Comparison of ENCODE assay signal across 15 cellular contexts in genomic region chr10:15726042-15726441, GRCh38. TPM values are rescaled to one million over a fixed set of nuclear protein-coding genes. Genes with fewer than 3 reads are reported as not detected.
A peak's percentile ranks its signal among the peaks of the same experiment; 100 is the strongest.
DNase-seq lines count a peak whose midpoint lies in the region; ATAC-seq and TF ChIP-seq lines count a peak whose summit lies in the region.
"Had no signal": no experiment of that assay in that cellular context is flagged by ENCODE, and none has a peak within 500 bp of the region (broad histone marks: within the 10 kb centered on the region; RNA-seq: fewer than 3 reads in every experiment).

No MANE protein-coding gene starts in this region.

- peak; percentile 54 for TF ChIP-seq CTCF in C4-2B (conservative IDR thresholded peaks at IDR 0.05)
- 0 out of 2 replicates have a peak, but pooled peaks have one; percentile 23 for TF ChIP-seq CTCF in Loucy (conservative IDR thresholded peaks at IDR 0.05; ENCODE audit: low read length)
- TF ChIP-seq CTCF in ascending aorta (IDR thresholded peaks at IDR 0.05): no peak
- no peak for TF ChIP-seq CTCF in neural cell (IDR thresholded peaks at IDR 0.05; ENCODE audit: poor library complexity, severe bottlenecking)

- no peak overlapping the region for H3K4me3 Mint-ChIP-seq in activated CD4-positive, alpha-beta T cell treated with anti-CD3 and anti-CD28 coated beads, Interleukin-2, amount 10 ng/mL, durations not matched to agents 24 days and 14 days
- H3K4me3 Mint-ChIP-seq: CD8-positive, alpha-beta memory T cell; GM23338; H9 had no signal

- H3K27ac ChIP-seq in C4-2B (no peak overlapping the region), ascending aorta (peak overlapping the region; percentile 91 to 95), neural cell (ENCODE audit: low read length) (no peak overlapping the region)
- H3K27ac ChIP-seq: A549, HL-60 had no signal

- H3K27me3 Mint-ChIP-seq in activated CD4-positive, alpha-beta T cell treated with anti-CD3 and anti-CD28 coated beads, Interleukin-2, amount 10 ng/mL, durations not matched to agents 24 days and 14 days: peaks cover 18% of the 10 kb centered on the region

- DNase-seq in ascending aorta (ENCODE audit: low spot score in 2 of 2) (no peak), islet precursor cell (no peak), NCI-H1092 treated with DMSO at 0.1 percent for 48 hours (lab: John Stamatoyannopoulos, UW) (no peak)
- DNase-seq in activated CD4-positive, alpha-beta T cell treated with anti-CD3 and anti-CD28 coated beads, Interleukin-2, amount 10 ng/mL, durations not matched to agents 24 days and 14 days: no peak
- DNase-seq: CD8-positive, alpha-beta memory T cell; H9 had no signal

- no peak overlapping the region for H3K27ac Mint-ChIP-seq in activated CD4-positive, alpha-beta T cell treated with anti-CD3 and anti-CD28 coated beads, Interleukin-2, amount 10 ng/mL, durations not matched to agents 24 days and 14 days
- H3K27ac Mint-ChIP-seq: CD8-positive, alpha-beta memory T cell; GM23338; H9 had no signal

- H3K9ac ChIP-seq in Loucy (ENCODE audit: low read depth, low read length, poor library complexity, severe bottlenecking): no peak overlapping the region
- no peak overlapping the region for H3K9ac ChIP-seq in neural cell (ENCODE audit: low read length)

- H3K9me2 ChIP-seq in Loucy (replicated peaks; ENCODE audit: low read depth, low read length) (no peaks in the 10 kb centered on the region), neural cell (ENCODE audit: insufficient read depth, low read length) (no peaks in the 10 kb centered on the region)

- H2AFZ ChIP-seq in Loucy (ENCODE audit: low read length) (no peak overlapping the region), neural cell (ENCODE audit: low read depth, low read length) (no peak overlapping the region)
- H2AFZ ChIP-seq: GM23338 had no signal

- H3K36me3 ChIP-seq in Loucy (ENCODE audit: insufficient read depth, low read length) (no peaks in the 10 kb centered on the region), ascending aorta (no peaks in the 10 kb centered on the region), neural cell (ENCODE audit: insufficient read depth, low read length) (no peaks in the 10 kb centered on the region)

- H3K27me3 ChIP-seq in Loucy (ENCODE audit: insufficient read depth, low read length, poor library complexity, severe bottlenecking): no peaks in the 10 kb centered on the region
- no peaks in the 10 kb centered on the region for H3K27me3 ChIP-seq in ascending aorta
- H3K27me3 ChIP-seq in neural cell (ENCODE audit: insufficient read depth, low read depth, low read length): peaks cover 1% of the 10 kb centered on the region

- H3F3A ChIP-seq in Loucy (ENCODE audit: low read depth) (no peaks in the 10 kb centered on the region), neural cell (ENCODE audit: insufficient read depth, low read length, poor library complexity, severe bottlenecking) (no peaks in the 10 kb centered on the region)

- ATAC-seq in HG03135 (IDR thresholded peaks at IDR 0.05; ENCODE audit: unreplicated experiment): no peak

- H4K20me1 ChIP-seq in Loucy (ENCODE audit: insufficient read depth, low read length, poor library complexity, severe bottlenecking): no peaks in the 10 kb centered on the region
- no peaks in the 10 kb centered on the region for H4K20me1 ChIP-seq in neural cell (ENCODE audit: insufficient read depth)

- H3K9me3 Mint-ChIP-seq in activated CD4-positive, alpha-beta T cell treated with anti-CD3 and anti-CD28 coated beads, Interleukin-2, amount 10 ng/mL, durations not matched to agents 24 days and 14 days: no peaks in the 10 kb centered on the region
- H3K9me3 Mint-ChIP-seq: GM23338, H9 had no signal

- H3K4me1 ChIP-seq in Loucy (ENCODE audit: insufficient read depth, low read length, poor library complexity, severe bottlenecking) (no peaks in the 10 kb centered on the region), ascending aorta (peaks cover 7 to 35% of the 10 kb centered on the region in 2 donors)
- H3K4me1 ChIP-seq: A549, Caco-2 had no signal

- no peak overlapping the region for H3K4me3 ChIP-seq in Loucy (ENCODE audit: low read length, poor library complexity, severe bottlenecking)
- H3K4me3 ChIP-seq in ascending aorta: no peak overlapping the region
- H3K4me3 ChIP-seq in neural cell (ENCODE audit: low read length): no peak overlapping the region
- H3K4me3 ChIP-seq: A549, GM12878, GM23338 had no signal

- TF ChIP-seq RAD21 in neural cell (conservative IDR thresholded peaks at IDR 0.05): no peak

- TF ChIP-seq EP300 in neural cell (conservative IDR thresholded peaks at IDR 0.05; ENCODE audit: poor library complexity, severe bottlenecking): no peak

- H3K9me3 ChIP-seq in Loucy (ENCODE audit: insufficient read depth, low read depth, low read length) (no peaks in the 10 kb centered on the region), ascending aorta (peaks cover 0 to 7% of the 10 kb centered on the region in 2 donors), neural cell (ENCODE audit: low read length) (no peaks in the 10 kb centered on the region)
- H3K9me3 ChIP-seq: A549, Caco-2 had no signal

- H3K4me2 ChIP-seq in Loucy (ENCODE audit: low read depth, low read length, poor library complexity, severe bottlenecking) (no peak overlapping the region), neural cell (ENCODE audit: low read length) (no peak overlapping the region)
- H3K4me2 ChIP-seq: A549, GM23338 had no signal

- intact Hi-C loops in ascending aorta (cut with DNase I): no loop called here
- intact Hi-C loops in activated CD4-positive, alpha-beta T cell treated with anti-CD3 and anti-CD28 coated beads, Interleukin-2, amount 10 ng/mL, durations not matched to agents 24 days and 14 days (cut with micrococcal nuclease): loop anchor here (5.0 kb wide), 1 partner anchor 294 kb away; no protein-coding TSS in a partner anchor

- H3K4me1 Mint-ChIP-seq in activated CD4-positive, alpha-beta T cell treated with anti-CD3 and anti-CD28 coated beads, Interleukin-2, amount 10 ng/mL, durations not matched to agents 24 days and 14 days: no peaks in the 10 kb centered on the region
- H3K4me1 Mint-ChIP-seq: CD8-positive, alpha-beta memory T cell had no signal

- H3K36me3 Mint-ChIP-seq in activated CD4-positive, alpha-beta T cell treated with anti-CD3 and anti-CD28 coated beads, Interleukin-2, amount 10 ng/mL, durations not matched to agents 24 days and 14 days (ENCODE audit: low read depth): no peaks in the 10 kb centered on the region
- H3K36me3 Mint-ChIP-seq: CD8-positive, alpha-beta memory T cell had no signal

- H3K79me2 ChIP-seq in Loucy (ENCODE audit: insufficient read depth, low read length): no peaks in the 10 kb centered on the region
- H3K79me2 ChIP-seq in neural cell (replicated peaks; ENCODE audit: insufficient read depth, low read length): no peaks in the 10 kb centered on the region

TF ChIP-seq in neural cell, 6 proteins besides CTCF, POLR2A, EP300 and RAD21:
- peak; percentile 6 for TF ChIP-seq SMC3 (conservative IDR thresholded peaks at IDR 0.05; ENCODE audit: poor library complexity)
- TF ChIP-seq EZH2 (IDR thresholded peaks at IDR 0.05; ENCODE audit: borderline replicate concordance, insufficient read depth, low read length, poor library complexity, severe bottlenecking): no peak

RNA-seq across cellular contexts. Expression of gene ITGA8, which starts 6.3 kb away (rescaled TPM):
- 231 TPM for total RNA-seq in ascending aorta
- polyA plus RNA-seq in neural cell: 0.11 TPM in 1 of 2 replicates, not detected in the other
- under 0.01 and 0.23 TPM in 2 replicates for polyA minus RNA-seq in neural cell
- not detected in 2 replicates for total RNA-seq in activated CD4-positive, alpha-beta T cell treated with anti-CD3 and anti-CD28 coated beads, Interleukin-2, amount 10 ng/mL, durations not matched to agents 24 days and 14 days
- total RNA-seq: Caco-2; CD8-positive, alpha-beta memory T cell; GM23338; H9 had no signal
- polyA plus RNA-seq: CD8-positive, alpha-beta memory T cell; GM12878; GM23338 had no signal

Comparison
In these comparisons a context has a peak if more than half of its experiments do, and no peak if none do; other contexts are left out.
1. H3K27ac ChIP-seq: peak in ascending aorta (2 of 2); none in C4-2B (single experiment) and neural cell (single experiment).
2. CTCF ChIP-seq: peak in C4-2B (single experiment) and Loucy (single experiment); none in ascending aorta (0 of 3) and neural cell (single experiment).
3. RNA of gene ITGA8, which starts 6.3 kb away (total RNA-seq): 231 TPM in ascending aorta (single experiment); not detected in activated CD4-positive, alpha-beta T cell treated with anti-CD3 and anti-CD28 coated beads, Interleukin-2, amount 10 ng/mL, durations not matched to agents 24 days and 14 days; every median in the first group is over 100 times any median in the second.